Comparison of ENCODE assay signal across 10 cellular contexts in the genomic region with DNA sequence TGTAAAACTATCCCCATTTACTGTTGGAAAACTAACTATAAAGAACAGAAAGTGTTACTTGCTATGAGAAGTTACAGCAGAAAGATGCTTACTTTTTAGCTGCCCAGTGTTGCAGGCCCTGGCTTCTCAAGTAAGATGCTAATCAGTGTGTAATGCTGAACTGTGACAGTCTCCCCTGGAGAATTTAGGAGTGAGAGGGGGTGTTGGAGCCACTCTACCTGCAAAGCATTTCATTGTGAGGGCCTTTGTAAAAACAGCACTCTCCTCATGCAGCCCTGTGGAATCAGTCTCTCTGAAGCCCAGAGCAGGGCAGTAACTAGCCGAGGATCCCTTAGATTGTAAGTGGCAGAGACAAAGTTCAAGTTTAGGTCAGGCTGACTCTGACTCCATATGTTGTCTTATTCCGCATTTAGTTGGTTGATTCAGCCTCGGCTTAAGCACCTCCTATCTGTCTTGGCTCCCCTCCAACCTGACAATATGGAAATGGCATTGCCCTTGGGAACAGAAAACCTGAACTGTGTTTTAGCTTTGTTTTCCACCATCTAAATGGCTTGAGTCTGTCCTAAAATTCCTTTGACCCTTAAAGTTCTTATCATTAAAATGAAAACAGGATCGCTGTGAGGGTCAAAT.
DNase-seq lines count a peak whose midpoint lies in the region; ATAC-seq and TF ChIP-seq lines count a peak whose summit lies in the region.
"Had no signal": no experiment of that assay in that cellular context is flagged by ENCODE, and none has a peak within 500 bp of the region (broad histone marks: within the 10 kb centered on the region; RNA-seq: fewer than 3 reads in every experiment).

No MANE protein-coding gene starts in this region.

- H3K9ac ChIP-seq in skeletal muscle satellite cell (ENCODE audit: low read depth, low read length), result peak overlapping the region; percentile 76

- H3K4me1 ChIP-seq in SJCRH30 (peaks cover 26% of the 10 kb centered on the region), esophagus squamous epithelium (peaks cover 5 to 46% (median 23%) of the 10 kb centered on the region in 3 donors), skeletal muscle satellite cell (ENCODE audit: control insufficient read depth, insufficient read depth, low read length) (peaks cover 50% of the 10 kb centered on the region)

- no peak for TF ChIP-seq CTCF in esophagus squamous epithelium (IDR thresholded peaks at IDR 0.05)
- no peak for TF ChIP-seq CTCF in progenitor cell of endocrine pancreas (IDR thresholded peaks at IDR 0.05; ENCODE audit: unreplicated experiment)

- H3K4me1 Mint-ChIP-seq in progenitor cell of endocrine pancreas (ENCODE audit: low read depth), result peaks cover 14% of the 10 kb centered on the region

- ATAC-seq in HG03045 (IDR thresholded peaks at IDR 0.05; ENCODE audit: unreplicated experiment), result no peak

- peak overlapping the region; percentile 72 for H3K4me2 ChIP-seq in skeletal muscle satellite cell (ENCODE audit: low read length)

- intact Hi-C loops in esophagus squamous epithelium (cut with DNase I), result loop anchor here (10.0 kb wide), 1 partner anchor 272 kb away; no protein-coding TSS in a partner anchor

- WGBS in esophagus squamous epithelium, 2 donors, result 58 to 63% methylated on average over 3 to 4 of the region's 4 CpGs

- no peak overlapping the region for H3K27ac Mint-ChIP-seq in progenitor cell of endocrine pancreas

- peak overlapping the region; percentile 43 for H3K27ac ChIP-seq in SJCRH30
- peak overlapping the region in 3 of 4 donors; percentile 1 to 4 (median 2) for H3K27ac ChIP-seq in esophagus squamous epithelium

- no peak for TF ChIP-seq POLR2A in esophagus squamous epithelium (IDR thresholded peaks at IDR 0.05)

- H3K36me3 ChIP-seq in SJCRH30 (no peaks in the 10 kb centered on the region), esophagus squamous epithelium (peaks cover 0 to 43% (median under 1%) of the 10 kb centered on the region in 3 donors), skeletal muscle satellite cell (ENCODE audit: insufficient read depth, low read length) (no peaks in the 10 kb centered on the region)

- peaks cover 4% of the 10 kb centered on the region for H3K27me3 Mint-ChIP-seq in progenitor cell of endocrine pancreas

- H3K9me3 ChIP-seq in SJCRH30 (replicated peaks) (no peaks in the 10 kb centered on the region; the same call in 1 of the 2 replicates), esophagus squamous epithelium (no peaks in the 10 kb centered on the region), skeletal muscle satellite cell (replicated peaks; ENCODE audit: low read length) (no peaks in the 10 kb centered on the region)

- H3K4me3 ChIP-seq in SJCRH30, result peak overlapping the region; percentile 32
- no peak overlapping the region for H3K4me3 ChIP-seq in esophagus squamous epithelium
- no peak overlapping the region for H3K4me3 ChIP-seq in skeletal muscle satellite cell (ENCODE audit: low read length)

- peaks cover 3% of the 10 kb centered on the region for H3K36me3 Mint-ChIP-seq in progenitor cell of endocrine pancreas (ENCODE audit: insufficient read depth)

- H3K27me3 ChIP-seq in SJCRH30 (no peaks in the 10 kb centered on the region), esophagus squamous epithelium (no peaks in the 10 kb centered on the region), skeletal muscle satellite cell (ENCODE audit: control insufficient read depth, insufficient read depth, low read length) (no peaks in the 10 kb centered on the region)

- H3K9me3 Mint-ChIP-seq in progenitor cell of endocrine pancreas (ENCODE audit: low read depth), result peaks cover 7% of the 10 kb centered on the region

- H3K4me3 Mint-ChIP-seq in progenitor cell of endocrine pancreas (ENCODE audit: low read depth), result no peak overlapping the region

- peak; percentile 24 for DNase-seq in activated effector memory CD4-positive, alpha-beta T cell treated with anti-CD3 and anti-CD28 coated beads, Interleukin-2, amount 50 U/mL, for 16 hours
- no peak for DNase-seq in activated effector memory CD4-positive, alpha-beta T cell treated with Interleukin-2 at 50 U/mL for 16 hours
- DNase-seq in SJCRH30, result peak; percentile 65 to 86
- no peak for DNase-seq in esophagus squamous epithelium (lab: John Stamatoyannopoulos, UW)
- no peak for DNase-seq in SHP77 (lab: John Stamatoyannopoulos, UW)
- no peak for DNase-seq in progenitor cell of endocrine pancreas (ENCODE audit: low spot score, unreplicated experiment)
- DNase-seq: central memory CD4-positive, alpha-beta T cell; NCI-H526 treated with DMSO at 0.1 percent for 48 hours had no signal

Comparison
In these comparisons a context has a peak if more than half of its experiments do, and no peak if none do; other contexts are left out.
1. DNase-seq: peak in activated effector memory CD4-positive, alpha-beta T cell treated with anti-CD3 and anti-CD28 coated beads, Interleukin-2, amount 50 U/mL, for 16 hours (single experiment) and SJCRH30 (2 of 2); none in activated effector memory CD4-positive, alpha-beta T cell treated with Interleukin-2 at 50 U/mL for 16 hours (single experiment), esophagus squamous epithelium (single experiment), SHP77 (0 of 2) and progenitor cell of endocrine pancreas (single experiment).